In the genomic region with DNA sequence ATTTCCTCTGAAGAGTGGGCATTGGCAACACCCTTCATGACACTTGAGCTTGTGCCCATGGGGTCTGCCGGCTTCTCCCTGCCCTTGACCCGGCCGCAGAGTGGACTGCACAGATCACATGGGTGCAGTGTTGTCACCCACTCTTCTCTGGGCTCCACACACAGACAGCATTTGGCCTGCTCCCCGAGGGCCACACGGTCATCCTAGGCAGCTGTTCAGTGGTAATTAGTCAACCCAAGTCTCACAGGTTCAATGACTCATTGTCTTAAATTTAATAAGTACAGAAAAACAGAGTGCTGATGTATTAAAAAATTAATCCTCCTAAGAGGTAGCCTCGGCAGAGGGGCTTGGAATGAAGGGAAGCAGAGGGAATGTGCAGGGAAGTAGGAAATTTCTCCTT, we compare ENCODE assay signal across 13 cellular contexts.
DNase-seq lines count a peak whose midpoint lies in the region; ATAC-seq lines count a peak whose summit lies in the region.
"Had no signal": no experiment of that assay in that cellular context is flagged by ENCODE, and none has a peak within 500 bp of the region (broad histone marks: within the 10 kb centered on the region; RNA-seq: fewer than 3 reads in every experiment).

No MANE protein-coding gene starts in this region.

- H3K9me3 Mint-ChIP-seq in activated T-cell treated with anti-CD3 and anti-CD28 coated beads, Interleukin-2, amount 50 U/mL, for 24 hours = no peaks in the 10 kb centered on the region
- H3K9me3 Mint-ChIP-seq in activated naive CD8-positive, alpha-beta T cell (ENCODE audit: low read depth) = no peaks in the 10 kb centered on the region
- H3K9me3 Mint-ChIP-seq: type B pancreatic cell had no signal

- no peaks in the 10 kb centered on the region for H3K27me3 ChIP-seq in skeletal muscle satellite cell (ENCODE audit: control insufficient read depth, insufficient read depth, low read length)

- H3K27me3 Mint-ChIP-seq in activated T-cell treated with anti-CD3 and anti-CD28 coated beads, Interleukin-2, amount 50 U/mL, for 24 hours = no peaks in the 10 kb centered on the region
- no peaks in the 10 kb centered on the region for H3K27me3 Mint-ChIP-seq in activated naive CD8-positive, alpha-beta T cell
- H3K27me3 Mint-ChIP-seq: type B pancreatic cell had no signal

- H3K4me3 Mint-ChIP-seq in activated T-cell treated with anti-CD3 and anti-CD28 coated beads, Interleukin-2, amount 50 U/mL, for 24 hours = peak overlapping the region; percentile 28
- H3K4me3 Mint-ChIP-seq in activated naive CD8-positive, alpha-beta T cell = no peak overlapping the region
- H3K4me3 Mint-ChIP-seq: type B pancreatic cell had no signal

- H3K27ac Mint-ChIP-seq in activated T-cell treated with anti-CD3 and anti-CD28 coated beads, Interleukin-2, amount 50 U/mL, for 24 hours = peak overlapping the region; percentile 97
- peak overlapping the region; percentile 90 for H3K27ac Mint-ChIP-seq in activated naive CD8-positive, alpha-beta T cell
- H3K27ac Mint-ChIP-seq: type B pancreatic cell had no signal

- peak; percentile 54 for DNase-seq in activated T-cell treated with anti-CD3 and anti-CD28 coated beads, Interleukin-2, amount 50 U/mL, for 24 hours
- no peak for DNase-seq in activated T-cell treated with anti-CD3 and anti-CD28 coated beads for 4 hours
- no peak for DNase-seq in NCI-H1092 (lab: John Stamatoyannopoulos, UW)
- DNase-seq in H4 (ENCODE audit: low spot score) = no peak
- DNase-seq: islet precursor cell, NCI-H1694, occipital lobe had no signal

- H3K9ac ChIP-seq in skeletal muscle satellite cell (ENCODE audit: low read depth, low read length) = peak overlapping the region; percentile 48

- peak overlapping the region; percentile 97 for H3K27ac ChIP-seq in KOPT-K1 (ENCODE audit: low read depth, low read length, poor library complexity, severe bottlenecking)
- H3K27ac ChIP-seq: PC-9 had no signal

- H3K9me3 ChIP-seq in KOPT-K1 (ENCODE audit: insufficient read depth, low read length, poor library complexity, severe bottlenecking) (no peaks in the 10 kb centered on the region), skeletal muscle satellite cell (replicated peaks; ENCODE audit: low read length) (no peaks in the 10 kb centered on the region)

- H3K4me3 ChIP-seq in skeletal muscle satellite cell (ENCODE audit: low read length) = no peak overlapping the region
- H3K4me3 ChIP-seq: PC-9 had no signal

- peaks cover 13% of the 10 kb centered on the region for H3K36me3 Mint-ChIP-seq in activated T-cell treated with anti-CD3 and anti-CD28 coated beads, Interleukin-2, amount 50 U/mL, for 24 hours (ENCODE audit: low read depth)
- peaks cover 7% of the 10 kb centered on the region for H3K36me3 Mint-ChIP-seq in activated naive CD8-positive, alpha-beta T cell

- ATAC-seq in HG02588 (IDR thresholded peaks at IDR 0.05; ENCODE audit: unreplicated experiment) = no peak

- peaks cover 79% of the 10 kb centered on the region for H3K4me1 Mint-ChIP-seq in activated T-cell treated with anti-CD3 and anti-CD28 coated beads, Interleukin-2, amount 50 U/mL, for 24 hours (ENCODE audit: low read depth)
- peaks cover 58% of the 10 kb centered on the region for H3K4me1 Mint-ChIP-seq in activated naive CD8-positive, alpha-beta T cell (ENCODE audit: low read depth)

- H3K4me2 ChIP-seq in skeletal muscle satellite cell (ENCODE audit: low read length) = no peak overlapping the region
- H3K4me2 ChIP-seq: PC-9 had no signal

- peaks cover 66% of the 10 kb centered on the region for H3K36me3 ChIP-seq in KOPT-K1 (ENCODE audit: insufficient read depth, low read length)
- no peaks in the 10 kb centered on the region for H3K36me3 ChIP-seq in skeletal muscle satellite cell (ENCODE audit: insufficient read depth, low read length)

- peaks cover 60% of the 10 kb centered on the region for H3K4me1 ChIP-seq in skeletal muscle satellite cell (ENCODE audit: control insufficient read depth, insufficient read depth, low read length)
